Comparison of ENCODE assay signal across 1 cellular context in the genomic region with DNA sequence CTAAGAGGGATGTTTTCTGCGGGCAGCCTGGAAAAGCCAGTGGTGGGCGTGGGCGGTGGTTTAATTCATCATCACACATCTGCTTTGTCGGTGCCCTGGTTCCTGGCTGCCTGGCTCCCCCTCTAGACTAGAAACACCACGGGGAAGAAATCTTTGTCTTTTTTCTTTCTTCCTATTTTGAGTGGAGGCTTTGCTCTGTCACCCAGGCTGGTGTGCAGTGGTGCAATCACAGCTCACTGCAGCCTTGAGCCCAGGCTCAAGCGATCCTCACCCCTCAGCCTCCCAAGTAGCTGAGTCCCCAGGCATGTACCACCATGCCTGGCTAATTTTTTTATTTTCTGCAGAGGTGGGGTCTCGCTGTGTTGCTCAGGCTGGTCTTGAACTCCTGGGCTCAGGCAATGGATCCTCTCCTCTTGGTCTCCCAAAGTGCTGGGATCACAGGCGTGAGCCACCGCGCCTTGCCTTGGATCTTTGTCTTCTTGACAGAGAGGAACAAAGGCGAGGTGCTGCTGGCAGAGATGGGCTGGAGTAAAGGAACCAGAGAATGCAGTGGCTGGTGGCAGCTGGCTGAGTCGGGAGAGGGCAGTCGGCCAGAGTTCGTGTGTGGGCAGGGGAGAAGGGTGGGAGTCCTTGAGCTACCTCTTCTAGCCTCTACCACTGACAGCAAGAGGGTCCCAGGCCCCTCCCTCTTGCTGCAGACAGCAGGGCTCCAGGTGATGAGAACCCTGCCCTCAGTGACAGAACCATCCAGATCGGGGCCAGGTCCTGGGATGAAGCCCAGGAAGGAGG.
TF ChIP-seq lines count a peak whose summit lies in the region.

No MANE protein-coding gene starts in this region.

TF ChIP-seq in K562, 482 proteins besides CTCF, POLR2A, EP300 and RAD21:
- TF ChIP-seq CEBPB (tag; IDR thresholded peaks at IDR 0.05), result peak; percentile 81
- TF ChIP-seq, protein P1, sequence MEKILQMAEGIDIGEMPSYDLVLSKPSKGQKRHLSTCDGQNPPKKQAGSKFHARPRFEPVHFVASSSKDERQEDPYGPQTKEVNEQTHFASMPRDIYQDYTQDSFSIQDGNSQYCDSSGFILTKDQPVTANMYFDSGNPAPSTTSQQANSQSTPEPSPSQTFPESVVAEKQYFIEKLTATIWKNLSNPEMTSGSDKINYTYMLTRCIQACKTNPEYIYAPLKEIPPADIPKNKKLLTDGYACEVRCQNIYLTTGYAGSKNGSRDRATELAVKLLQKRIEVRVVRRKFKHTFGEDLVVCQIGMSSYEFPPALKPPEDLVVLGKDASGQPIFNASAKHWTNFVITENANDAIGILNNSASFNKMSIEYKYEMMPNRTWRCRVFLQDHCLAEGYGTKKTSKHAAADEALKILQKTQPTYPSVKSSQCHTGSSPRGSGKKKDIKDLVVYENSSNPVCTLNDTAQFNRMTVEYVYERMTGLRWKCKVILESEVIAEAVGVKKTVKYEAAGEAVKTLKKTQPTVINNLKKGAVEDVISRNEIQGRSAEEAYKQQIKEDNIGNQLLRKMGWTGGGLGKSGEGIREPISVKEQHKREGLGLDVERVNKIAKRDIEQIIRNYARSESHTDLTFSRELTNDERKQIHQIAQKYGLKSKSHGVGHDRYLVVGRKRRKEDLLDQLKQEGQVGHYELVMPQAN (IDR thresholded peaks at IDR 0.05; ENCODE audit: borderline replicate concordance), result no peak
